Comparison of ENCODE assay signal across 17 cellular contexts in the genomic region with DNA sequence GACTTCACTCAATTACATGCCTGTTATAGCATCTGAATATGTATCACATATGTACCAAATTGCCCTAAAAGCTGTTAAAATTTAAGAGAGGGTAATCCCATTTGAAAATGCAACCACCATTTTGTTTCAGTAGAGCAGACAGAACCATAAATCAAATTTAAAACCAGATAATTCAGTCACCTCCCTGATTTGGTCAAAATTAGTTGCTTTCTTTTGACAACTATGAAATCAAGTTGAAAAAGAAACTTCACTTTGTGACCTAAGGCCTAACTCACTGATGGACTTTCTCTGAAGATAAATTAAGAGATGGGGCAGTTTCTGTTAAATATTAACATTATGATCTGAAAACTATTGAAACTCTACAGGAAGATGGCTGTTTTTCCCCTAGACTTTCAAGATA. TPM values are rescaled to one million over a fixed set of nuclear protein-coding genes. Genes with fewer than 3 reads are reported as not detected.
A peak's percentile ranks its signal among the peaks of the same experiment; 100 is the strongest.
DNase-seq lines count a peak whose midpoint lies in the region; ATAC-seq and TF ChIP-seq lines count a peak whose summit lies in the region.
"Had no signal": no experiment of that assay in that cellular context is flagged by ENCODE, and none has a peak within 500 bp of the region (broad histone marks: within the 10 kb centered on the region; RNA-seq: fewer than 3 reads in every experiment).

No MANE protein-coding gene starts in this region.

- H2AFZ ChIP-seq in OCI-LY3 (ENCODE audit: low read depth, low read length) = no peak overlapping the region

- H3K4me1 Mint-ChIP-seq in stimulated activated naive B cell treated with anti-CD40 and anti-IgM and Interleukin-4, amounts not matched to agents 10 μg/mL and 1 μg/mL and 100 μg/mL, for 72 hours = peaks cover 5 to 9% of the 10 kb centered on the region in 2 donors

- no peak overlapping the region for H3K4me3 Mint-ChIP-seq in stimulated activated naive B cell treated with anti-CD40 and anti-IgM and Interleukin-4, amounts not matched to agents 10 μg/mL and 1 μg/mL and 100 μg/mL, for 72 hours
- H3K4me3 Mint-ChIP-seq: CD14-positive monocyte had no signal

- TF ChIP-seq POLR2A in heart left ventricle (IDR thresholded peaks at IDR 0.05) = no peak

- TF ChIP-seq CTCF in heart left ventricle (IDR thresholded peaks at IDR 0.05) (no peak), OCI-LY3 (IDR thresholded peaks at IDR 0.05; ENCODE audit: low read depth, low read length) (no peak)

- no peak overlapping the region for H3K4me3 ChIP-seq in heart left ventricle
- H3K4me3 ChIP-seq in OCI-LY3 (ENCODE audit: low read length) = peak overlapping the region; percentile 47
- H3K4me3 ChIP-seq in SJCRH30 = no peak overlapping the region

- peaks cover 0 to 51% (median 46%) of the 10 kb centered on the region in 9 donors for H3K36me3 ChIP-seq in heart left ventricle
- peaks cover 70% of the 10 kb centered on the region for H3K36me3 ChIP-seq in OCI-LY3 (replicated peaks; ENCODE audit: low read depth, low read length)
- peaks cover 19% of the 10 kb centered on the region for H3K36me3 ChIP-seq in SJCRH30

- peak overlapping the region; percentile 69 for H3K4me2 ChIP-seq in OCI-LY3 (ENCODE audit: low read length)

- H3K9me3 Mint-ChIP-seq in stimulated activated naive B cell treated with anti-CD40 and anti-IgM and Interleukin-4, amounts not matched to agents 10 μg/mL and 1 μg/mL and 100 μg/mL, for 72 hours = no peaks in the 10 kb centered on the region

- H3K9me3 ChIP-seq in heart left ventricle = no peaks in the 10 kb centered on the region
- no peaks in the 10 kb centered on the region for H3K9me3 ChIP-seq in OCI-LY3 (ENCODE audit: insufficient read depth, low read length)
- no peaks in the 10 kb centered on the region for H3K9me3 ChIP-seq in SJCRH30 (replicated peaks)
- H3K9me3 ChIP-seq: Caco-2 had no signal

- H3K27ac Mint-ChIP-seq in stimulated activated naive B cell treated with anti-CD40 and anti-IgM and Interleukin-4, amounts not matched to agents 10 μg/mL and 1 μg/mL and 100 μg/mL, for 72 hours = peak overlapping the region; percentile 20
- H3K27ac Mint-ChIP-seq: CD14-positive monocyte had no signal

- DNase-seq in heart left ventricle = no peak
- DNase-seq in Right ventricle myocardium superior = no peak
- DNase-seq in left lobe of liver (ENCODE audit: low spot score) = no peak
- no peak for DNase-seq in stimulated activated naive B cell treated with anti-CD40 and anti-IgM and Interleukin-4, amounts not matched to agents 10 μg/mL and 1 μg/mL and 100 μg/mL, for 72 hours
- no peak for DNase-seq in SJCRH30
- no peak for DNase-seq in NCI-H1417 (lab: John Stamatoyannopoulos, UW)
- DNase-seq: Caco-2, DMS53, GOT3, KBM-7, NCI-H1092 treated with DMSO at 0.1 percent for 48 hours, NCI-H1694 treated with DMSO at 0.1 percent for 48 hours, NCI-H446 had no signal

- intact Hi-C loops in heart left ventricle (cut with DNase I) = loop anchor here in 6 of 10 donors (10.0 kb wide), 7 partner anchors 126 to 604 kb away; a partner anchor contains a TSS
- intact Hi-C loops in Right ventricle myocardium superior (cut with DNase I) = loop anchor here (10.0 kb wide), 1 partner anchor 126 kb away; a partner anchor contains a TSS

- H3K36me3 Mint-ChIP-seq in stimulated activated naive B cell treated with anti-CD40 and anti-IgM and Interleukin-4, amounts not matched to agents 10 μg/mL and 1 μg/mL and 100 μg/mL, for 72 hours = peaks cover 34 to 47% of the 10 kb centered on the region in 2 donors

- H3K27ac ChIP-seq in heart left ventricle (peak overlapping the region in 9 of 12 donors; percentile 8 to 69 (median 61)), OCI-LY3 (ENCODE audit: low read length) (peak overlapping the region; percentile 90), SJCRH30 (no peak overlapping the region)

- H3K9ac ChIP-seq in OCI-LY3 (ENCODE audit: low read length) = peak overlapping the region; percentile 48

- H3K79me2 ChIP-seq in OCI-LY3 (ENCODE audit: low read length) = peaks cover 49% of the 10 kb centered on the region

- H3K27me3 ChIP-seq in heart left ventricle (no peaks in the 10 kb centered on the region), OCI-LY3 (ENCODE audit: low read depth, low read length) (no peaks in the 10 kb centered on the region), SJCRH30 (no peaks in the 10 kb centered on the region)

- no peak for ATAC-seq in heart left ventricle
- no peak for ATAC-seq in Right ventricle myocardium superior (ENCODE audit: poor library complexity)
- peak; percentile 25 for ATAC-seq in left lobe of liver
- ATAC-seq in stimulated activated naive B cell treated with anti-CD40 and anti-IgM and Interleukin-4, amounts not matched to agents 10 μg/mL and 1 μg/mL and 100 μg/mL, for 72 hours (replicated peaks) = no peak
- ATAC-seq in GM18502 (IDR thresholded peaks at IDR 0.05; ENCODE audit: poor library complexity, unreplicated experiment) = no peak
- ATAC-seq: Right ventricle myocardium inferior had no signal

- H3K4me1 ChIP-seq in heart left ventricle (peaks cover 0 to 31% (median 20%) of the 10 kb centered on the region in 12 donors), OCI-LY3 (ENCODE audit: low read length) (peaks cover 71% of the 10 kb centered on the region), SJCRH30 (no peaks in the 10 kb centered on the region)

- no peaks in the 10 kb centered on the region for H4K20me1 ChIP-seq in OCI-LY3 (ENCODE audit: insufficient read depth, low read length)

- no peaks in the 10 kb centered on the region for H3K27me3 Mint-ChIP-seq in stimulated activated naive B cell treated with anti-CD40 and anti-IgM and Interleukin-4, amounts not matched to agents 10 μg/mL and 1 μg/mL and 100 μg/mL, for 72 hours

RNA-seq across cellular contexts. Expression of a gene that starts 6.7 kb away (rescaled TPM):
- total RNA-seq in heart left ventricle = 10 to 100 TPM in 2 of 9 donors, 1 to 10 TPM in 7; 4.7 to 15.5 (median 7.6) TPM
- polyA plus RNA-seq in heart left ventricle = 1 to 10 TPM; 5.0 to 7.3 TPM
- 6.6 TPM for total RNA-seq in Right ventricle myocardium superior
- 3.4 TPM for total RNA-seq in left lobe of liver
- total RNA-seq in SJCRH30 (2014; rRNA removed; shearing (Covaris generic)) = 9.0 and 10.9 TPM in 2 replicates
